2 cellular contexts compared by ENCODE assay signal in genomic region chr3:64084640-64085039, GRCh38.
A peak's percentile ranks its signal among the peaks of the same experiment; 100 is the strongest.
TF ChIP-seq lines count a peak whose summit lies in the region.

No MANE protein-coding gene starts in this region.

TF ChIP-seq in SK-N-SH, 30 proteins besides CTCF, POLR2A, EP300 and RAD21:
- TF ChIP-seq NFIC (IDR thresholded peaks at IDR 0.05; ENCODE audit: borderline replicate concordance): no peak
- peak; percentile 27; the same call in 1 of the 2 replicates for TF ChIP-seq FOSL2 (IDR thresholded peaks at IDR 0.05; ENCODE audit: borderline replicate concordance, low read depth)
- no peak for TF ChIP-seq TEAD4 (IDR thresholded peaks at IDR 0.05; ENCODE audit: borderline replicate concordance, insufficient read depth)
- peak; percentile 53 for TF ChIP-seq JUND (IDR thresholded peaks at IDR 0.05)
- no peak for TF ChIP-seq USF2 (IDR thresholded peaks at IDR 0.05; ENCODE audit: borderline replicate concordance, low read depth, low read length)
- peak; percentile 36; the same call in 1 of the 2 replicates for TF ChIP-seq USF1 (IDR thresholded peaks at IDR 0.05; ENCODE audit: borderline replicate concordance, low read depth)
- TF ChIP-seq FOXM1 (IDR thresholded peaks at IDR 0.05; ENCODE audit: low read depth): no peak
- TF ChIP-seq FOXJ3 (CRISPR knock-in tag; IDR thresholded peaks at IDR 0.05): no peak
- TF ChIP-seq GABPA (IDR thresholded peaks at IDR 0.05; ENCODE audit: low read depth): no peak
- TF ChIP-seq MAX (IDR thresholded peaks at IDR 0.05; ENCODE audit: low read depth): no peak
- TF ChIP-seq YY1 (IDR thresholded peaks at IDR 0.05; ENCODE audit: low read depth): no peak
- no peak for TF ChIP-seq MXI1 (IDR thresholded peaks at IDR 0.05; ENCODE audit: low read depth, low read length)
- TF ChIP-seq REST (IDR thresholded peaks at IDR 0.05; ENCODE audit: low read depth, low read length): no peak
- TF ChIP-seq RCOR1 (IDR thresholded peaks at IDR 0.05; ENCODE audit: low read length): no peak
- no peak for TF ChIP-seq TCF12 (IDR thresholded peaks at IDR 0.05)
TF ChIP-seq in SK-N-SH: peak in this region for 3.

TF ChIP-seq in SK-N-SH treated with all-trans-retinoic acid at 6 μM for 48 hours, 23 proteins besides CTCF, POLR2A, EP300 and RAD21:
- TF ChIP-seq PATZ1 (CRISPR knock-in tag; IDR thresholded peaks at IDR 0.05; ENCODE audit: borderline replicate concordance) (no peak), ZFP3 (CRISPR knock-in tag; IDR thresholded peaks at IDR 0.05) (no peak), TCF4 (CRISPR knock-in tag; IDR thresholded peaks at IDR 0.05; ENCODE audit: borderline replicate concordance) (no peak), CREB5 (CRISPR knock-in tag; IDR thresholded peaks at IDR 0.05; ENCODE audit: low read depth) (no peak), CSDC2 (CRISPR knock-in tag; IDR thresholded peaks at IDR 0.05) (no peak), ISL1 (CRISPR knock-in tag; IDR thresholded peaks at IDR 0.05) (no peak), BACH2 (CRISPR knock-in tag; IDR thresholded peaks at IDR 0.05; ENCODE audit: borderline replicate concordance) (no peak)
TF ChIP-seq in SK-N-SH treated with all-trans-retinoic acid at 6 μM for 48 hours: peak in this region for 0.
